In genomic region chr1:5857011-5857410, GRCh38 we compare ENCODE assay signal across 22 cellular contexts.
DNase-seq lines count a peak whose midpoint lies in the region; ATAC-seq, FAIRE-seq and TF ChIP-seq lines count a peak whose summit lies in the region.
"Had no signal": no experiment of that assay in that cellular context is flagged by ENCODE, and none has a peak within 500 bp of the region (broad histone marks: within the 10 kb centered on the region; RNA-seq: fewer than 3 reads in every experiment).

No MANE protein-coding gene starts in this region.

- no peaks in the 10 kb centered on the region for H3K27me3 ChIP-seq in BLaER1
- no peaks in the 10 kb centered on the region for H3K27me3 ChIP-seq in CD4-positive, CD25-positive, alpha-beta regulatory T cell (ENCODE audit: control insufficient read depth, insufficient read depth, low read length)
- no peaks in the 10 kb centered on the region for H3K27me3 ChIP-seq in SJSA1 (replicated peaks)
- H3K27me3 ChIP-seq: BE2C had no signal

- H3K36me3 Mint-ChIP-seq in CD4-positive, CD25-positive, alpha-beta regulatory T cell: peaks cover 13% of the 10 kb centered on the region
- no peaks in the 10 kb centered on the region for H3K36me3 Mint-ChIP-seq in nephron progenitor cell (ENCODE audit: low read depth)

- peaks cover 17% of the 10 kb centered on the region for H3K9me3 ChIP-seq in BLaER1
- no peaks in the 10 kb centered on the region for H3K9me3 ChIP-seq in CD4-positive, CD25-positive, alpha-beta regulatory T cell (ENCODE audit: control insufficient read depth in 2 of 2, low read length in 2 of 2)
- no peaks in the 10 kb centered on the region for H3K9me3 ChIP-seq in SJSA1 (replicated peaks)
- H3K9me3 ChIP-seq: A549, BE2C, HAP-1 had no signal

- no peak for FAIRE-seq in D721Med (lab: Jason Lieb, UNC)
- FAIRE-seq: A549, G401.6, GM12892, GM19239 had no signal

- H4K20me1 ChIP-seq in BLaER1: no peaks in the 10 kb centered on the region

- CTCF ChIA-PET in RWPE1 (lab: Yijun Ruan, JAX): interaction anchor here (1.1 kb wide), 1 partner anchor 11 kb away, joined by 4 read pairs; no protein-coding TSS in a partner anchor

- no peak for DNase-seq in CD4-positive, CD25-positive, alpha-beta regulatory T cell
- no peak for DNase-seq in SJSA1 (ENCODE audit: low read depth in 1 of 2, low spot score in 2 of 2)
- no peak for DNase-seq in nephron progenitor cell
- DNase-seq in D721Med (ENCODE audit: insufficient read length, low spot score): no peak
- no peak for DNase-seq in globus pallidus (ENCODE audit: low spot score)
- no peak for DNase-seq in DMS79 (lab: John Stamatoyannopoulos, UW)
- no peak for DNase-seq in RWPE1 (ENCODE audit: low spot score)
- DNase-seq: 8988T; ACHN; AML-193; BE2C; CD4-positive, alpha-beta T cell; CD8-positive, alpha-beta memory T cell; DND-41; GM23248 had no signal

- H3K36me3 ChIP-seq in BLaER1: peaks cover 11% of the 10 kb centered on the region
- H3K36me3 ChIP-seq in CD4-positive, CD25-positive, alpha-beta regulatory T cell (ENCODE audit: control insufficient read depth, insufficient read depth, low read length): no peaks in the 10 kb centered on the region
- H3K36me3 ChIP-seq in SJSA1: peaks cover 11% of the 10 kb centered on the region
- H3K36me3 ChIP-seq: BE2C, HAP-1 had no signal

- H3K4me1 ChIP-seq in BLaER1 (peaks cover 51% of the 10 kb centered on the region), SJSA1 (replicated peaks) (peaks cover 75% of the 10 kb centered on the region)
- H3K4me1 ChIP-seq in CD4-positive, CD25-positive, alpha-beta regulatory T cell (ENCODE audit: control insufficient read depth, insufficient read depth, low read length, poor library complexity, severe bottlenecking): no peaks in the 10 kb centered on the region
- H3K4me1 ChIP-seq: A549, BE2C, HAP-1 had no signal

- H3K4me3 Mint-ChIP-seq in CD4-positive, CD25-positive, alpha-beta regulatory T cell: no peak overlapping the region
- H3K4me3 Mint-ChIP-seq in nephron progenitor cell: no peak overlapping the region
- H3K4me3 Mint-ChIP-seq: CD4-positive, alpha-beta T cell; CD8-positive, alpha-beta memory T cell had no signal

- H3K4me3 ChIP-seq in BLaER1: no peak overlapping the region
- H3K4me3 ChIP-seq in CD4-positive, CD25-positive, alpha-beta regulatory T cell (ENCODE audit: low read depth, low read length): no peak overlapping the region
- no peak overlapping the region for H3K4me3 ChIP-seq in SJSA1
- H3K4me3 ChIP-seq: A549, GM23248, HAP-1 had no signal

- peak overlapping the region; percentile 71 for H3K4me2 ChIP-seq in BLaER1
- H3K4me2 ChIP-seq: A549 had no signal

- no peaks in the 10 kb centered on the region for H3K4me1 Mint-ChIP-seq in CD4-positive, CD25-positive, alpha-beta regulatory T cell
- no peaks in the 10 kb centered on the region for H3K4me1 Mint-ChIP-seq in nephron progenitor cell
- H3K4me1 Mint-ChIP-seq: CD8-positive, alpha-beta memory T cell had no signal

- TF ChIP-seq CTCF in nephron progenitor cell (IDR thresholded peaks at IDR 0.05) (no peak), D721Med (IDR thresholded peaks at IDR 0.05; ENCODE audit: insufficient read depth, missing control alignments) (no peak), RWPE1 (conservative IDR thresholded peaks at IDR 0.05; ENCODE audit: low read depth) (no peak)

- H3K27ac Mint-ChIP-seq in CD4-positive, CD25-positive, alpha-beta regulatory T cell: peak overlapping the region in 2 of 3 donors; percentile 46 to 65
- H3K27ac Mint-ChIP-seq in nephron progenitor cell: peak overlapping the region; percentile 60
- H3K27ac Mint-ChIP-seq: CD4-positive, alpha-beta T cell had no signal

- peak overlapping the region; percentile 68 for H3K27ac ChIP-seq in BLaER1
- no peak overlapping the region for H3K27ac ChIP-seq in CD4-positive, CD25-positive, alpha-beta regulatory T cell (ENCODE audit: insufficient read depth, low read length, poor library complexity, severe bottlenecking)
- H3K27ac ChIP-seq in SJSA1: peak overlapping the region; percentile 87
- no peak overlapping the region for H3K27ac ChIP-seq in RWPE1
- H3K27ac ChIP-seq: A549, C4-2B, GM23248 had no signal

- H3K27me3 Mint-ChIP-seq in CD4-positive, CD25-positive, alpha-beta regulatory T cell: no peaks in the 10 kb centered on the region
- H3K27me3 Mint-ChIP-seq in nephron progenitor cell (ENCODE audit: low read depth, poor library complexity): no peaks in the 10 kb centered on the region
- H3K27me3 Mint-ChIP-seq: CD4-positive, alpha-beta T cell had no signal

- H3K9ac ChIP-seq in BLaER1: 0 out of 2 replicates have a peak overlapping the region, but pooled peaks have one; percentile 45
- H3K9ac ChIP-seq: GM23248 had no signal

- H3K9me3 Mint-ChIP-seq in CD4-positive, CD25-positive, alpha-beta regulatory T cell: no peaks in the 10 kb centered on the region
- H3K9me3 Mint-ChIP-seq in nephron progenitor cell: peaks cover 8% of the 10 kb centered on the region
- H3K9me3 Mint-ChIP-seq: CD4-positive, alpha-beta T cell had no signal

- no peak for ATAC-seq in CD4-positive, CD25-positive, alpha-beta regulatory T cell (ENCODE audit: low read depth in 2 of 2)
- ATAC-seq: A549 had no signal

- POLR2A ChIA-PET in RWPE1 (lab: Yijun Ruan, JAX; ENCODE audit: low non-redundant PET): no interaction called here

Comparison
In these comparisons a context has a peak if more than half of its experiments do, and no peak if none do; other contexts are left out.
1. H3K27ac ChIP-seq: peak in BLaER1 (single experiment) and SJSA1 (single experiment); none in CD4-positive, CD25-positive, alpha-beta regulatory T cell (single experiment) and RWPE1 (single experiment).